ENCODE assay signal across 23 cellular contexts in genomic region chr2:241519669-241520068, GRCh38. TPM values are rescaled to one million over a fixed set of nuclear protein-coding genes. Genes with fewer than 3 reads are reported as not detected.
DNase-seq lines count a peak whose midpoint lies in the region; ATAC-seq and TF ChIP-seq lines count a peak whose summit lies in the region.
"Had no signal": no experiment of that assay in that cellular context is flagged by ENCODE, and none has a peak within 500 bp of the region (broad histone marks: within the 10 kb centered on the region; RNA-seq: fewer than 3 reads in every experiment).

No MANE protein-coding gene starts in this region.

- H3K27me3 Mint-ChIP-seq in glutamatergic neuron (ENCODE audit: unreplicated experiment) = no peaks in the 10 kb centered on the region
- H3K27me3 Mint-ChIP-seq: CD4-positive, CD25-positive, alpha-beta regulatory T cell had no signal

- ATAC-seq in HG03354 (IDR thresholded peaks at IDR 0.05; ENCODE audit: poor library complexity, severe bottlenecking, unreplicated experiment) = no peak
- ATAC-seq: activated CD8-positive, alpha-beta T cell treated with anti-CD3 and anti-CD28 coated beads for 36 hours; esophagus mucosa; left cardiac atrium had no signal

- H3K36me3 Mint-ChIP-seq in glutamatergic neuron (ENCODE audit: unreplicated experiment) = peaks cover 6% of the 10 kb centered on the region
- H3K36me3 Mint-ChIP-seq: activated naive CD8-positive, alpha-beta T cell had no signal

- H3K9me3 Mint-ChIP-seq in glutamatergic neuron (ENCODE audit: unreplicated experiment) = peaks cover 2% of the 10 kb centered on the region

- H3K4me3 Mint-ChIP-seq in glutamatergic neuron (ENCODE audit: unreplicated experiment) = no peak overlapping the region
- H3K4me3 Mint-ChIP-seq: activated CD8-positive, alpha-beta T cell treated with anti-CD3 and anti-CD28 coated beads for 36 hours; activated naive CD8-positive, alpha-beta T cell; CD4-positive, CD25-positive, alpha-beta regulatory T cell; endodermal cell had no signal

- peak overlapping the region; percentile 33 for H3K27ac Mint-ChIP-seq in glutamatergic neuron (ENCODE audit: unreplicated experiment)
- H3K27ac Mint-ChIP-seq: activated CD8-positive, alpha-beta T cell treated with anti-CD3 and anti-CD28 coated beads for 36 hours; activated naive CD8-positive, alpha-beta T cell; CD4-positive, CD25-positive, alpha-beta regulatory T cell; endodermal cell had no signal

- no peak for TF ChIP-seq CTCF in glutamatergic neuron (IDR thresholded peaks at IDR 0.05; ENCODE audit: partially characterized antibody, unreplicated experiment)

- DNase-seq in NCI-H1092 treated with DMSO at 0.1 percent for 48 hours (lab: John Stamatoyannopoulos, UW) = peak; percentile 5
- DNase-seq in NCI-H1092 (lab: John Stamatoyannopoulos, UW) = no peak
- peak; percentile 42 for DNase-seq in ELF-1 (ENCODE audit: low read depth, low spot score)
- DNase-seq in NCI-H526 treated with DMSO at 0.1 percent for 48 hours (lab: John Stamatoyannopoulos, UW) = peak; percentile 62
- DNase-seq in glutamatergic neuron = no peak
- no peak for DNase-seq in NCI-H748 (lab: John Stamatoyannopoulos, UW; ENCODE audit: unreplicated experiment)
- DNase-seq in nucleus accumbens (lab: John Stamatoyannopoulos, UW) = no peak
- DNase-seq: activated CD8-positive, alpha-beta T cell treated with anti-CD3 and anti-CD28 coated beads for 36 hours; activated effector memory CD4-positive, alpha-beta T cell treated with Interleukin-2 at 50 U/mL for 16 hours; CD4-positive, CD25-positive, alpha-beta regulatory T cell; central memory CD4-positive, alpha-beta T cell; endodermal cell; foreskin fibroblast; left cardiac atrium; NCI-H1105; NCI-H2029 treated with DMSO at 0.1 percent for 48 hours; NCI-H524 treated with DMSO at 0.1 percent for 48 hours; stimulated activated CD4-positive, alpha-beta T cell treated with anti-CD3 and anti-CD28 coated beads, Interleukin-2, amount 100 ng/mL, for 48 hours; substantia nigra; T-helper 2 cell had no signal

- peaks cover 2% of the 10 kb centered on the region for H3K4me1 Mint-ChIP-seq in glutamatergic neuron (ENCODE audit: low read depth, unreplicated experiment)
- H3K4me1 Mint-ChIP-seq: endodermal cell had no signal

RNA-seq across cellular contexts. Expression of gene STK25, which starts 11.3 kb away (rescaled TPM):
- 347 TPM for total RNA-seq in glutamatergic neuron (ENCODE audit: unreplicated experiment)

RNA-seq across cellular contexts. Expression of gene BOK, which starts 38.9 kb away (rescaled TPM):
- 13.8 TPM for total RNA-seq in glutamatergic neuron (ENCODE audit: unreplicated experiment)
- total RNA-seq: CD4-positive, CD25-positive, alpha-beta regulatory T cell had no signal

Comparison
In these comparisons a context has a peak if more than half of its experiments do, and no peak if none do; other contexts are left out.
1. DNase-seq: peak in NCI-H1092 treated with DMSO at 0.1 percent for 48 hours (single experiment), ELF-1 (single experiment) and NCI-H526 treated with DMSO at 0.1 percent for 48 hours (single experiment); none in NCI-H1092 (single experiment), glutamatergic neuron (single experiment), NCI-H748 (single experiment) and nucleus accumbens (0 of 56).